16 cellular contexts compared by ENCODE assay signal in genomic region chr17:80092959-80093358, GRCh38. TPM values are rescaled to one million over a fixed set of nuclear protein-coding genes. Genes with fewer than 3 reads are reported as not detected.
DNase-seq lines count a peak whose midpoint lies in the region; ATAC-seq, FAIRE-seq and TF ChIP-seq lines count a peak whose summit lies in the region.
"Had no signal": no experiment of that assay in that cellular context is flagged by ENCODE, and none has a peak within 500 bp of the region (broad histone marks: within the 10 kb centered on the region; RNA-seq: fewer than 3 reads in every experiment).

No MANE protein-coding gene starts in this region.

- DNase-seq in NOMO-1 treated with DMSO at 0.1 percent for 48 hours (lab: John Stamatoyannopoulos, UW; ENCODE audit: unreplicated experiment) (peak; percentile 91), colonic mucosa (no peak), HepG2 (ENCODE audit: low spot score) (no peak), upper lobe of left lung (peak in 1 of 2 donors; percentile 51), HEK293T (ENCODE audit: extremely low spot score) (no peak)
- no peak for DNase-seq in activated naive CD4-positive, alpha-beta T cell treated with anti-CD3 and anti-CD28 coated beads, Interleukin-2, amount 50 U/mL, for 72 hours (ENCODE audit: low spot score in 2 of 2)
- DNase-seq: activated CD4-positive, CD25-positive, alpha-beta regulatory T cell treated with anti-CD3 and anti-CD28 coated beads, Interleukin-2, amount 50 U/mL, for 72 hours; activated CD8-positive, alpha-beta memory T cell treated with anti-CD3 and anti-CD28 coated beads, Interleukin-2, amount 10 ng/mL, durations not matched to agents 7 days and 5 days; activated effector memory CD4-positive, alpha-beta T cell treated with anti-CD3 and anti-CD28 coated beads, Interleukin-2, amount 50 U/mL, for 16 hours; cerebellar nuclear complex; H7; NCI-H748 treated with DMSO at 0.1 percent for 48 hours; occipital lobe; T-helper 17 cell had no signal

- no peak for TF ChIP-seq CTCF in colonic mucosa (IDR thresholded peaks at IDR 0.05)
- no peak for TF ChIP-seq CTCF in HepG2 (CRISPR knock-in tag; IDR thresholded peaks at IDR 0.05)
- no peak for TF ChIP-seq CTCF in upper lobe of left lung (IDR thresholded peaks at IDR 0.05)

- H3K9me3 ChIP-seq in colonic mucosa (no peaks in the 10 kb centered on the region), HepG2 (ENCODE audit: low read length) (no peaks in the 10 kb centered on the region), upper lobe of left lung (no peaks in the 10 kb centered on the region)
- H3K9me3 ChIP-seq: thoracic aorta had no signal

- H3K27me3 ChIP-seq in colonic mucosa: no peaks in the 10 kb centered on the region
- H3K27me3 ChIP-seq in HepG2 (ENCODE audit: control insufficient read depth in 1 of 2, insufficient read depth in 2 of 2, low read length in 2 of 2): peaks cover 8 to 50% of the 10 kb centered on the region in 2 experiments
- H3K27me3 ChIP-seq in upper lobe of left lung: no peaks in the 10 kb centered on the region

- TF ChIP-seq POLR2A in HepG2 (IDR thresholded peaks at IDR 0.05; ENCODE audit: insufficient read depth in 1 of 2, low read depth in 2 of 2, low read length in 2 of 2): no peak
- peak in 1 of 4 donors; percentile 34 for TF ChIP-seq POLR2A in upper lobe of left lung (IDR thresholded peaks at IDR 0.05)

- H2AFZ ChIP-seq in HepG2 (ENCODE audit: low read length): no peak overlapping the region

- TF ChIP-seq EP300 in HepG2 (IDR thresholded peaks at IDR 0.05; ENCODE audit: low read depth in 2 of 2, low read length in 2 of 2) (no peak), HepG2 (CRISPR knock-in tag; IDR thresholded peaks at IDR 0.05; ENCODE audit: borderline replicate concordance) (no peak), upper lobe of left lung (IDR thresholded peaks at IDR 0.05) (no peak)

- intact Hi-C loops in colonic mucosa (cut with DNase I): no loop called here
- intact Hi-C loops in HepG2 (cut with micrococcal nuclease; ENCODE audit: unreplicated experiment): no loop called here

- H3K4me3 ChIP-seq in colonic mucosa: no peak overlapping the region
- H3K4me3 ChIP-seq in HepG2 (replicated peaks in 1 of 3; ENCODE audit: insufficient read depth in 1 of 3, low read depth in 2 of 3, low read length in 3 of 3): no peak overlapping the region
- H3K4me3 ChIP-seq in upper lobe of left lung: no peak overlapping the region
- H3K4me3 ChIP-seq: thoracic aorta had no signal

- FAIRE-seq in HepG2 (lab: Jason Lieb, UNC): no peak

- H3K36me3 ChIP-seq in colonic mucosa (no peaks in the 10 kb centered on the region), HepG2 (replicated peaks in 1 of 2; ENCODE audit: control insufficient read depth in 1 of 2, insufficient read depth in 2 of 2, low read length in 2 of 2) (no peaks in the 10 kb centered on the region), upper lobe of left lung (no peaks in the 10 kb centered on the region)
- H3K36me3 ChIP-seq: thoracic aorta had no signal

- WGBS in HepG2 (ENCODE audit: low lambda C conversion rate): 40% methylated on average over 8 of the region's 8 CpGs
- WGBS in upper lobe of left lung, 2 donors: 50 to 51% methylated on average over 8 of the region's 8 CpGs

- H3K36me3 Mint-ChIP-seq in activated naive CD4-positive, alpha-beta T cell treated with anti-CD3 and anti-CD28 coated beads, Interleukin-2, amount 50 U/mL, for 72 hours: no peaks in the 10 kb centered on the region
- H3K36me3 Mint-ChIP-seq: activated CD8-positive, alpha-beta memory T cell treated with anti-CD3 and anti-CD28 coated beads, Interleukin-2, amount 10 ng/mL, durations not matched to agents 7 days and 5 days had no signal

- CTCF ChIA-PET in HepG2 (lab: Yijun Ruan, JAX; ENCODE audit: low intra/inter-chr PET ratio, low total read pairs): no interaction called here
- CTCF ChIA-PET in HEK293T (lab: Yijun Ruan, JAX): interaction anchor here (0.9 to 2.4 kb wide), 3 partner anchors 9 to 85 kb away, joined by 3 to 12 read pairs (median 6); partner anchors contain the start of gene GAA

- H3K9ac ChIP-seq in colonic mucosa (ENCODE audit: low read depth in 2 of 2, low read length in 2 of 2) (no peak overlapping the region), HepG2 (ENCODE audit: insufficient read depth, low read depth, low read length) (no peak overlapping the region)

- in situ Hi-C loops in HepG2 (cut with HindIII; ENCODE audit: extremely low pct_ligation_motif_present, low pct_unique_long_range_greater_than_20kb): no loop called here

- TF ChIP-seq RAD21 in HepG2 (CRISPR knock-in tag; IDR thresholded peaks at IDR 0.05): no peak

- H4K20me1 ChIP-seq in HepG2 (ENCODE audit: insufficient read depth, low read length): no peaks in the 10 kb centered on the region

- no peak overlapping the region for H3K27ac Mint-ChIP-seq in activated naive CD4-positive, alpha-beta T cell treated with anti-CD3 and anti-CD28 coated beads, Interleukin-2, amount 50 U/mL, for 72 hours
- H3K27ac Mint-ChIP-seq: activated CD8-positive, alpha-beta memory T cell treated with anti-CD3 and anti-CD28 coated beads, Interleukin-2, amount 10 ng/mL, durations not matched to agents 7 days and 5 days; T-helper 17 cell had no signal

- POLR2A ChIA-PET in HepG2 (lab: Yijun Ruan, JAX) (interaction anchor here (2.2 kb wide), 1 partner anchor 9 kb away, joined by 11 read pairs; the partner anchor contains the start of gene GAA), HEK293T (lab: Yijun Ruan, JAX) (interaction anchor here (2.3 kb wide), 1 partner anchor 9 kb away, joined by 15 read pairs; the partner anchor contains the start of gene GAA)

- no peak overlapping the region for H3K4me2 ChIP-seq in HepG2 (ENCODE audit: low read depth, low read length)

- H3K27ac ChIP-seq in colonic mucosa (peak overlapping the region; percentile 28), HepG2 (ENCODE audit: extremely low read length, insufficient read depth, low read length) (no peak overlapping the region), upper lobe of left lung (peak overlapping the region; percentile 75 to 81 (median 77))

- H3K4me1 ChIP-seq in colonic mucosa (no peaks in the 10 kb centered on the region), HepG2 (ENCODE audit: insufficient read depth, low read length) (peaks cover 22% of the 10 kb centered on the region), upper lobe of left lung (peaks cover 0 to 3% (median 0%) of the 10 kb centered on the region in 4 donors)

- BruUV-seq in HepG2 (replicated peaks; lab: Mats Ljungman, UMichigan): no TSS peak

- no peaks in the 10 kb centered on the region for H3K79me2 ChIP-seq in HepG2 (ENCODE audit: insufficient read depth, low read length)

- no peak for ATAC-seq in HepG2
- peak; percentile 64 to 82 for ATAC-seq in upper lobe of left lung (ENCODE audit: low FRiP score in 2 of 2)
- no peak for ATAC-seq in activated naive CD4-positive, alpha-beta T cell treated with anti-CD3 and anti-CD28 coated beads, Interleukin-2, amount 50 U/mL, for 72 hours
- no peak for ATAC-seq in GM21381 (IDR thresholded peaks at IDR 0.05; ENCODE audit: unreplicated experiment)
- ATAC-seq: activated CD8-positive, alpha-beta memory T cell treated with anti-CD3 and anti-CD28 coated beads, Interleukin-2, amount 10 ng/mL, durations not matched to agents 7 days and 5 days; T-helper 17 cell had no signal

- H3K9me3 Mint-ChIP-seq in activated naive CD4-positive, alpha-beta T cell treated with anti-CD3 and anti-CD28 coated beads, Interleukin-2, amount 50 U/mL, for 72 hours: no peaks in the 10 kb centered on the region

RNA-seq across cellular contexts. Expression of gene GAA, which starts 8.4 kb away (rescaled TPM):
- total RNA-seq in colonic mucosa: 10 to 100 TPM; 34.0 to 59.4 TPM
- 13.4 and 36.4 TPM in 2 replicates for total RNA-seq in HepG2 (2016; rRNA removed; fragmentation: Illumina TruSeq; extraction: Trizol)
- total RNA-seq in HepG2 (2016; cell fraction: cytosol; rRNA removed; fragmentation: Illumina TruSeq; extraction: Trizol; ENCODE audit: low read depth): 13.8 and 16.4 TPM in 2 replicates
- 12.1 and 36.9 TPM in 2 replicates for total RNA-seq in HepG2 (2016; cell fraction: insoluble cytoplasmic fraction; rRNA removed; fragmentation: Illumina TruSeq; extraction: Trizol)
- 20.3 and 20.7 TPM in 2 replicates for total RNA-seq in HepG2 (2016; cell fraction: membrane; rRNA removed; fragmentation: Illumina TruSeq; extraction: Trizol)
- 47.6 and 57.6 TPM in 2 replicates for total RNA-seq in HepG2 (2016; cell fraction: nucleus; rRNA removed; fragmentation: Illumina TruSeq; extraction: Trizol)
- 21.6 and 23.6 TPM in 2 replicates for polyA plus RNA-seq in HepG2 (2011; rRNA removed)
- 16.3 and 29.8 TPM in 2 replicates for polyA plus RNA-seq in HepG2 (2011; cell fraction: cytosol; rRNA removed)
- 231 and 320 TPM in 2 replicates for polyA plus RNA-seq in HepG2 (2011; cell fraction: nucleus; rRNA removed)
- polyA plus RNA-seq in HepG2 (2012): 50.7 and 73.8 TPM in 2 replicates
- 11.3 and 13.9 TPM in 2 replicates for polyA plus RNA-seq in HepG2 (2016; cell fraction: cytosol; fragmentation: Illumina TruSeq; extraction: Trizol; ENCODE audit: low read depth)
- 16.7 and 22.9 TPM in 2 replicates for polyA plus RNA-seq in HepG2 (2016; cell fraction: insoluble cytoplasmic fraction; fragmentation: Illumina TruSeq; extraction: Trizol; ENCODE audit: low read depth)
- polyA plus RNA-seq in HepG2 (2016; cell fraction: membrane; fragmentation: Illumina TruSeq; extraction: Trizol; ENCODE audit: low read depth): 13.9 and 14.3 TPM in 2 replicates
- 136 and 145 TPM in 2 replicates for polyA plus RNA-seq in HepG2 (2016; cell fraction: nucleus; fragmentation: Illumina TruSeq; extraction: Trizol; ENCODE audit: insufficient read depth, low read depth)
- polyA minus RNA-seq in HepG2 (2011; rRNA and poly(A)+ RNA removed; ENCODE audit: low replicate concordance): 7.2 and 27.1 TPM in 2 replicates
- polyA minus RNA-seq in HepG2 (2011; cell fraction: cytosol; rRNA and poly(A)+ RNA removed): 22.9 and 24.2 TPM in 2 replicates
- polyA minus RNA-seq in HepG2 (2011; cell fraction: nucleus; rRNA and poly(A)+ RNA removed): 20.3 and 21.2 TPM in 2 replicates
- total RNA-seq in upper lobe of left lung: 100 to 1,000 TPM in 5 of 6 donors, 10 to 100 TPM in 1; 54.7 to 178 (median 157) TPM
- 10 to 100 TPM; 34.2 to 36.3 TPM for total RNA-seq in activated naive CD4-positive, alpha-beta T cell treated with anti-CD3 and anti-CD28 coated beads, Interleukin-2, amount 50 U/mL, for 72 hours

RNA-seq across cellular contexts. Expression of gene EIF4A3, which starts 54.0 kb away (rescaled TPM):
- total RNA-seq in colonic mucosa (100 to 1,000 TPM in 1 of 2 donors, 10 to 100 TPM in 1; 99.8 to 114 TPM), HepG2 (2016; rRNA removed; fragmentation: Illumina TruSeq; extraction: Trizol) (187 and 239 TPM in 2 replicates), upper lobe of left lung (10 to 100 TPM; 48.2 to 86.2 (median 61.8) TPM)
- total RNA-seq in HepG2 (2016; cell fraction: cytosol; rRNA removed; fragmentation: Illumina TruSeq; extraction: Trizol; ENCODE audit: low read depth): 22.3 and 28.3 TPM in 2 replicates
- total RNA-seq in HepG2 (2016; cell fraction: insoluble cytoplasmic fraction; rRNA removed; fragmentation: Illumina TruSeq; extraction: Trizol): 185 and 243 TPM in 2 replicates
- total RNA-seq in HepG2 (2016; cell fraction: membrane; rRNA removed; fragmentation: Illumina TruSeq; extraction: Trizol): 36.4 and 40.0 TPM in 2 replicates
- 83.4 and 83.5 TPM in 2 replicates for total RNA-seq in HepG2 (2016; cell fraction: nucleus; rRNA removed; fragmentation: Illumina TruSeq; extraction: Trizol)
- 121 and 145 TPM in 2 replicates for polyA plus RNA-seq in HepG2 (2011; rRNA removed)
- 103 and 117 TPM in 2 replicates for polyA plus RNA-seq in HepG2 (2011; cell fraction: cytosol; rRNA removed)
- 77.0 and 103 TPM in 2 replicates for polyA plus RNA-seq in HepG2 (2011; cell fraction: nucleus; rRNA removed)
- polyA plus RNA-seq in HepG2 (2012): 104 and 124 TPM in 2 replicates
- 8.3 and 9.0 TPM in 2 replicates for polyA plus RNA-seq in HepG2 (2016; cell fraction: cytosol; fragmentation: Illumina TruSeq; extraction: Trizol; ENCODE audit: low read depth)
- polyA plus RNA-seq in HepG2 (2016; cell fraction: insoluble cytoplasmic fraction; fragmentation: Illumina TruSeq; extraction: Trizol; ENCODE audit: low read depth): 233 and 236 TPM in 2 replicates
- polyA plus RNA-seq in HepG2 (2016; cell fraction: membrane; fragmentation: Illumina TruSeq; extraction: Trizol; ENCODE audit: low read depth): 19.8 and 20.6 TPM in 2 replicates
- 120 and 131 TPM in 2 replicates for polyA plus RNA-seq in HepG2 (2016; cell fraction: nucleus; fragmentation: Illumina TruSeq; extraction: Trizol; ENCODE audit: insufficient read depth, low read depth)
- polyA minus RNA-seq in HepG2 (2011; rRNA and poly(A)+ RNA removed; ENCODE audit: low replicate concordance): 54.2 and 110 TPM in 2 replicates
- polyA minus RNA-seq in HepG2 (2011; cell fraction: cytosol; rRNA and poly(A)+ RNA removed): 55.3 and 55.4 TPM in 2 replicates
- polyA minus RNA-seq in HepG2 (2011; cell fraction: nucleus; rRNA and poly(A)+ RNA removed): 61.8 and 65.1 TPM in 2 replicates
- 100 to 1,000 TPM; 105 to 144 TPM for total RNA-seq in activated naive CD4-positive, alpha-beta T cell treated with anti-CD3 and anti-CD28 coated beads, Interleukin-2, amount 50 U/mL, for 72 hours

RNA-seq across cellular contexts. Expression of gene CCDC40, which starts 56.5 kb away (rescaled TPM):
- 1 to 10 TPM; 1.2 to 3.6 TPM for total RNA-seq in colonic mucosa
- total RNA-seq in HepG2 (2016; rRNA removed; fragmentation: Illumina TruSeq; extraction: Trizol): 3.8 and 5.5 TPM in 2 replicates
- total RNA-seq in HepG2 (2016; cell fraction: cytosol; rRNA removed; fragmentation: Illumina TruSeq; extraction: Trizol; ENCODE audit: low read depth): 46.8 and 47.3 TPM in 2 replicates
- total RNA-seq in HepG2 (2016; cell fraction: insoluble cytoplasmic fraction; rRNA removed; fragmentation: Illumina TruSeq; extraction: Trizol): 2.3 and 7.7 TPM in 2 replicates
- total RNA-seq in HepG2 (2016; cell fraction: membrane; rRNA removed; fragmentation: Illumina TruSeq; extraction: Trizol): 11.8 and 13.0 TPM in 2 replicates
- total RNA-seq in HepG2 (2016; cell fraction: nucleus; rRNA removed; fragmentation: Illumina TruSeq; extraction: Trizol): 6.5 and 8.4 TPM in 2 replicates
- 4.1 and 4.8 TPM in 2 replicates for polyA plus RNA-seq in HepG2 (2011; rRNA removed)
- 1.4 TPM in 2 replicates for polyA plus RNA-seq in HepG2 (2011; cell fraction: cytosol; rRNA removed)
- 17.6 and 21.2 TPM in 2 replicates for polyA plus RNA-seq in HepG2 (2011; cell fraction: nucleus; rRNA removed)
- 2.2 and 4.3 TPM in 2 replicates for polyA plus RNA-seq in HepG2 (2012)
- polyA plus RNA-seq in HepG2 (2016; cell fraction: cytosol; fragmentation: Illumina TruSeq; extraction: Trizol; ENCODE audit: low read depth): 0.32 and 0.43 TPM in 2 replicates
- polyA plus RNA-seq in HepG2 (2016; cell fraction: insoluble cytoplasmic fraction; fragmentation: Illumina TruSeq; extraction: Trizol; ENCODE audit: low read depth): 2.2 and 2.4 TPM in 2 replicates
- polyA plus RNA-seq in HepG2 (2016; cell fraction: membrane; fragmentation: Illumina TruSeq; extraction: Trizol; ENCODE audit: low read depth): 0.74 and 0.84 TPM in 2 replicates
- 19.3 and 21.2 TPM in 2 replicates for polyA plus RNA-seq in HepG2 (2016; cell fraction: nucleus; fragmentation: Illumina TruSeq; extraction: Trizol; ENCODE audit: insufficient read depth, low read depth)
- polyA minus RNA-seq in HepG2 (2011; rRNA and poly(A)+ RNA removed; ENCODE audit: low replicate concordance): 3.0 and 3.8 TPM in 2 replicates
- polyA minus RNA-seq in HepG2 (2011; cell fraction: cytosol; rRNA and poly(A)+ RNA removed): 1.8 and 4.1 TPM in 2 replicates
- polyA minus RNA-seq in HepG2 (2011; cell fraction: nucleus; rRNA and poly(A)+ RNA removed): 7.0 and 8.0 TPM in 2 replicates
- 10 to 100 TPM in 5 of 6 donors, 1 to 10 TPM in 1; 4.1 to 96.4 (median 24.2) TPM for total RNA-seq in upper lobe of left lung
- under 1 TPM; 0.45 to 0.50 TPM for total RNA-seq in activated naive CD4-positive, alpha-beta T cell treated with anti-CD3 and anti-CD28 coated beads, Interleukin-2, amount 50 U/mL, for 72 hours

RNA-seq across cellular contexts. Expression of gene TBC1D16, which starts 57.3 kb away (rescaled TPM):
- total RNA-seq in colonic mucosa (10 to 100 TPM; 14.4 to 19.8 TPM), HepG2 (2016; rRNA removed; fragmentation: Illumina TruSeq; extraction: Trizol) (24.7 and 24.9 TPM in 2 replicates), upper lobe of left lung (10 to 100 TPM; 15.6 to 60.8 (median 24.1) TPM)
- 4.0 and 5.5 TPM in 2 replicates for total RNA-seq in HepG2 (2016; cell fraction: cytosol; rRNA removed; fragmentation: Illumina TruSeq; extraction: Trizol; ENCODE audit: low read depth)
- total RNA-seq in HepG2 (2016; cell fraction: insoluble cytoplasmic fraction; rRNA removed; fragmentation: Illumina TruSeq; extraction: Trizol): 22.2 and 25.3 TPM in 2 replicates
- total RNA-seq in HepG2 (2016; cell fraction: membrane; rRNA removed; fragmentation: Illumina TruSeq; extraction: Trizol): 15.6 and 15.7 TPM in 2 replicates
- 18.9 and 20.0 TPM in 2 replicates for total RNA-seq in HepG2 (2016; cell fraction: nucleus; rRNA removed; fragmentation: Illumina TruSeq; extraction: Trizol)
- polyA plus RNA-seq in HepG2 (2011; rRNA removed): 14.9 and 18.6 TPM in 2 replicates
- polyA plus RNA-seq in HepG2 (2011; cell fraction: cytosol; rRNA removed): 10.0 and 12.5 TPM in 2 replicates
- polyA plus RNA-seq in HepG2 (2011; cell fraction: nucleus; rRNA removed): 35.5 and 43.5 TPM in 2 replicates
- 20.5 and 25.8 TPM in 2 replicates for polyA plus RNA-seq in HepG2 (2012)
- polyA plus RNA-seq in HepG2 (2016; cell fraction: cytosol; fragmentation: Illumina TruSeq; extraction: Trizol; ENCODE audit: low read depth): 3.1 and 3.8 TPM in 2 replicates
- 10.7 and 16.1 TPM in 2 replicates for polyA plus RNA-seq in HepG2 (2016; cell fraction: insoluble cytoplasmic fraction; fragmentation: Illumina TruSeq; extraction: Trizol; ENCODE audit: low read depth)
- polyA plus RNA-seq in HepG2 (2016; cell fraction: membrane; fragmentation: Illumina TruSeq; extraction: Trizol; ENCODE audit: low read depth): 8.3 and 8.6 TPM in 2 replicates
- 19.8 and 20.3 TPM in 2 replicates for polyA plus RNA-seq in HepG2 (2016; cell fraction: nucleus; fragmentation: Illumina TruSeq; extraction: Trizol; ENCODE audit: insufficient read depth, low read depth)
- polyA minus RNA-seq in HepG2 (2011; rRNA and poly(A)+ RNA removed; ENCODE audit: low replicate concordance): 7.0 and 54.0 TPM in 2 replicates
- polyA minus RNA-seq in HepG2 (2011; cell fraction: cytosol; rRNA and poly(A)+ RNA removed): 16.7 and 20.3 TPM in 2 replicates
- 27.6 and 28.5 TPM in 2 replicates for polyA minus RNA-seq in HepG2 (2011; cell fraction: nucleus; rRNA and poly(A)+ RNA removed)
- 10 to 100 TPM in 1 of 2 donors, 1 to 10 TPM in 1; 5.2 to 10.2 TPM for total RNA-seq in activated naive CD4-positive, alpha-beta T cell treated with anti-CD3 and anti-CD28 coated beads, Interleukin-2, amount 50 U/mL, for 72 hours

Comparison
In these comparisons a context has a peak if more than half of its experiments do, and no peak if none do; other contexts are left out.
1. ATAC-seq: peak in upper lobe of left lung (2 of 2); none in HepG2 (single experiment), activated naive CD4-positive, alpha-beta T cell treated with anti-CD3 and anti-CD28 coated beads, Interleukin-2, amount 50 U/mL, for 72 hours (0 of 2) and GM21381 (single experiment).